ENCODE assay signal across 12 cellular contexts in genomic region chr2:80288576-80288975, GRCh38. TPM values are rescaled to one million over a fixed set of nuclear protein-coding genes. Genes with fewer than 3 reads are reported as not detected.
DNase-seq lines count a peak whose midpoint lies in the region; ATAC-seq and TF ChIP-seq lines count a peak whose summit lies in the region.
"Had no signal": no experiment of that assay in that cellular context is flagged by ENCODE, and none has a peak within 500 bp of the region (broad histone marks: within the 10 kb centered on the region; RNA-seq: fewer than 3 reads in every experiment).

No MANE protein-coding gene starts in this region.

- H3K36me3 Mint-ChIP-seq in GM23338 (ENCODE audit: low read depth) (no peaks in the 10 kb centered on the region), WTC11 (no peaks in the 10 kb centered on the region)

- H3K27me3 Mint-ChIP-seq in GM23338 (ENCODE audit: insufficient read depth, low read depth, poor library complexity) = no peaks in the 10 kb centered on the region
- H3K27me3 Mint-ChIP-seq in WTC11 (ENCODE audit: low read depth) = no peaks in the 10 kb centered on the region; the same call in 1 of the 2 replicates

- no peaks in the 10 kb centered on the region for H3K79me2 ChIP-seq in GM23338 (replicated peaks; ENCODE audit: insufficient read depth)

- no peaks in the 10 kb centered on the region; the same call in 2 of the 3 replicates for H3K9me3 Mint-ChIP-seq in GM23338
- H3K9me3 Mint-ChIP-seq in WTC11 = no peaks in the 10 kb centered on the region

- peak; percentile 8 for DNase-seq in GM23338 (ENCODE audit: low spot score)
- no peak for DNase-seq in WTC11 (ENCODE audit: low spot score)
- peak; percentile 60 to 86 for DNase-seq in hippocampal formation (lab: John Stamatoyannopoulos, UW)
- peak; percentile 52 for DNase-seq in sciatic nerve (ENCODE audit: low spot score)
- DNase-seq in T-helper 1 cell = no peak
- DNase-seq: activated gamma-delta T cell, colonic mucosa, PC-3 had no signal

- H3K4me2 ChIP-seq in GM23338 = no peak overlapping the region

- peaks cover 11% of the 10 kb centered on the region for H3K9me2 ChIP-seq in GM23338 (ENCODE audit: insufficient read depth)

- intact Hi-C loops in sciatic nerve (cut with DNase I) = no loop called here

- H3K27ac Mint-ChIP-seq in GM23338 (peak overlapping the region; percentile 46; the same call in 1 of the 2 replicates), WTC11 (no peak overlapping the region)

- H3K36me3 ChIP-seq in GM23338 (ENCODE audit: insufficient read depth) = no peaks in the 10 kb centered on the region
- H3K36me3 ChIP-seq: colonic mucosa had no signal

- peak; percentile 17 to 57; a peak in 3 of 4 replicates for TF ChIP-seq CTCF in GM23338 (conservative IDR thresholded peaks at IDR 0.05; ENCODE audit: low read depth in 2 of 2)
- no peak for TF ChIP-seq CTCF in WTC11 (IDR thresholded peaks at IDR 0.05)

- H3K27ac ChIP-seq in GM23338 (ENCODE audit: low read depth) = no peak overlapping the region
- H3K27ac ChIP-seq: colonic mucosa had no signal

- no peaks in the 10 kb centered on the region for H3K4me1 ChIP-seq in GM23338 (ENCODE audit: insufficient read depth)
- H3K4me1 ChIP-seq: colonic mucosa had no signal

- no peaks in the 10 kb centered on the region for H3K27me3 ChIP-seq in GM23338 (ENCODE audit: insufficient read depth)
- H3K27me3 ChIP-seq: colonic mucosa had no signal

- POLR2A ChIA-PET in WTC11 (lab: Charles Lee) = no interaction called here

- ATAC-seq in GM23338 = peak; percentile 39; the same call in 1 of the 3 replicates
- peak; percentile 72 for ATAC-seq in WTC11
- peak; percentile 66 for ATAC-seq in sciatic nerve
- no peak for ATAC-seq in HG02678 (IDR thresholded peaks at IDR 0.05; ENCODE audit: unreplicated experiment)
- ATAC-seq in GM19035 (IDR thresholded peaks at IDR 0.05; ENCODE audit: unreplicated experiment) = no peak
- ATAC-seq: activated CD4-positive, CD25-positive, alpha-beta regulatory T cell treated with anti-CD3 and anti-CD28 coated beads, Interleukin-2, amount 50 U/mL, for 24 hours; PC-3 had no signal

- H2AFZ ChIP-seq in GM23338 = no peak overlapping the region

- no peaks in the 10 kb centered on the region for H3F3A ChIP-seq in GM23338 (replicated peaks; ENCODE audit: low read depth)

- no peaks in the 10 kb centered on the region; the same call in 1 of the 2 replicates for H4K20me1 ChIP-seq in GM23338 (replicated peaks; ENCODE audit: insufficient read depth)

- H3K4me1 Mint-ChIP-seq in GM23338 (peaks cover 4% of the 10 kb centered on the region), WTC11 (peaks cover 3% of the 10 kb centered on the region)

- H3K4me3 Mint-ChIP-seq in GM23338 = no peak overlapping the region
- no peak overlapping the region for H3K4me3 Mint-ChIP-seq in WTC11

- no peak overlapping the region for H3K4me3 ChIP-seq in GM23338
- H3K4me3 ChIP-seq: colonic mucosa had no signal

- CTCF ChIA-PET in WTC11 (lab: Charles Lee) = interaction anchor here (1.0 kb wide), 1 partner anchor 10 kb away, joined by 3 read pairs; no protein-coding TSS in a partner anchor

TF ChIP-seq in GM23338, 12 proteins besides CTCF, POLR2A, EP300 and RAD21:
- TF ChIP-seq ZNF114 (CRISPR knock-in tag; IDR thresholded peaks at IDR 0.05) = no peak
- no peak for TF ChIP-seq EZH2phosphoT487 (IDR thresholded peaks at IDR 0.05; ENCODE audit: unreplicated experiment)
- TF ChIP-seq EZH2 (IDR thresholded peaks at IDR 0.05; ENCODE audit: low read depth, unreplicated experiment) = no peak
- TF ChIP-seq JUNB (IDR thresholded peaks at IDR 0.05; ENCODE audit: unreplicated experiment) = no peak
- no peak for TF ChIP-seq ZNF331 (CRISPR knock-in tag; IDR thresholded peaks at IDR 0.05; ENCODE audit: low read depth)
- no peak for TF ChIP-seq POLR2AphosphoS5 (IDR thresholded peaks at IDR 0.05; ENCODE audit: low read depth)
- TF ChIP-seq CREB1 (CRISPR knock-in tag; IDR thresholded peaks at IDR 0.05; ENCODE audit: low read depth) = no peak
- no peak for TF ChIP-seq ETS1 (IDR thresholded peaks at IDR 0.05)

TF ChIP-seq in WTC11, 78 proteins besides CTCF, POLR2A, EP300 and RAD21:
- TF ChIP-seq NR2C2 (CRISPR knock-in tag; IDR thresholded peaks at IDR 0.05) = no peak
- TF ChIP-seq ZSCAN18 (CRISPR knock-in tag; IDR thresholded peaks at IDR 0.05) = no peak
- TF ChIP-seq ATF6 (CRISPR knock-in tag; IDR thresholded peaks at IDR 0.05) = no peak
- no peak for TF ChIP-seq ZNF232 (CRISPR knock-in tag; IDR thresholded peaks at IDR 0.05)

RNA-seq across cellular contexts. Expression of gene LRRTM1, which starts 16.0 kb away (rescaled TPM):
- total RNA-seq in GM23338 (2014; rRNA removed; shearing (Covaris generic)) = 0.27 and 1.3 TPM in 2 replicates
- 0.34 and 0.47 TPM in 2 replicates for polyA plus RNA-seq in GM23338 (2016; fragmentation: Nextera tagmentation; extraction: Ambion mirVana)
- total RNA-seq in WTC11 (2021) = 1.1 to 1.4 TPM (median 1.2 TPM) in 3 replicates
- 7.2 TPM for total RNA-seq in sciatic nerve
- total RNA-seq: osteocyte, PC-3 had no signal

Comparison
In these comparisons a context has a peak if more than half of its experiments do, and no peak if none do; other contexts are left out.
1. ATAC-seq: peak in GM23338 (single experiment), WTC11 (single experiment) and sciatic nerve (single experiment); none in HG02678 (single experiment) and GM19035 (single experiment).
2. DNase-seq: peak in GM23338 (single experiment), hippocampal formation (2 of 2) and sciatic nerve (single experiment); none in WTC11 (single experiment) and T-helper 1 cell (0 of 5).